16 cellular contexts compared by ENCODE assay signal in genomic region chrX:113548308-113549015, GRCh38.
DNase-seq lines count a peak whose midpoint lies in the region; ATAC-seq and TF ChIP-seq lines count a peak whose summit lies in the region.
"Had no signal": no experiment of that assay in that cellular context is flagged by ENCODE, and none has a peak within 500 bp of the region (broad histone marks: within the 10 kb centered on the region; RNA-seq: fewer than 3 reads in every experiment).

No MANE protein-coding gene starts in this region.

- no peak overlapping the region for H3K23ac ChIP-seq in IMR-90 (ENCODE audit: low read depth, low read length)

- H4K5ac ChIP-seq in IMR-90 (ENCODE audit: low read depth, low read length): no peak overlapping the region

- H2BK20ac ChIP-seq in IMR-90 (ENCODE audit: low read depth, low read length): no peak overlapping the region

- H3K4me2 ChIP-seq in IMR-90 (ENCODE audit: low read depth, low read length): no peak overlapping the region

- no TSS peak for BruUV-seq in IMR-90 (replicated peaks; lab: Mats Ljungman, UMichigan)

- H3K4me1 ChIP-seq in IMR-90 (ENCODE audit: control insufficient read depth, insufficient read depth, low read length): no peaks in the 10 kb centered on the region
- peaks cover 4% of the 10 kb centered on the region for H3K4me1 ChIP-seq in NT2/D1 (ENCODE audit: insufficient read depth, insufficient read length)
- no peaks in the 10 kb centered on the region for H3K4me1 ChIP-seq in colonic mucosa
- H3K4me1 ChIP-seq: Caco-2 had no signal

- no peaks in the 10 kb centered on the region for H3K36me3 Mint-ChIP-seq in T-helper 2 cell treated with Interferon-gamma antibody and Interleukin-4, amounts not matched to agents 5 μg/mL and 100 μg/mL, for 36 hours (ENCODE audit: low read depth)

- H3K4me3 ChIP-seq in IMR-90 (ENCODE audit: insufficient read depth, low read depth, low read length) (no peak overlapping the region), NT2/D1 (ENCODE audit: insufficient read length, low read depth) (no peak overlapping the region), colonic mucosa (no peak overlapping the region)
- H3K4me3 ChIP-seq: MG63 had no signal

- H4K8ac ChIP-seq in IMR-90 (ENCODE audit: low read depth in 2 of 2, low read length in 2 of 2): no peak overlapping the region

- no peak for TF ChIP-seq POLR2A in IMR-90 (IDR thresholded peaks at IDR 0.05; ENCODE audit: low read depth, low read length)

- H2AK9ac ChIP-seq in IMR-90 (replicated peaks; ENCODE audit: low read depth, low read length, poor library complexity): no peak overlapping the region

- no CpG with 5 or more reads among the region's 2 CpGs for WGBS in IMR-90 (ENCODE audit: extremely low coverage in 2 of 2, insufficient read length in 1 of 2), 2 experiments

- no peak overlapping the region for H2BK5ac ChIP-seq in IMR-90 (ENCODE audit: low read depth, low read length, poor library complexity, severe bottlenecking)

- in situ Hi-C loops in IMR-90 (cut with MboI; ENCODE audit: low sequenced_read_pairs): no loop called here

- no peaks in the 10 kb centered on the region for H3K4me1 Mint-ChIP-seq in T-helper 2 cell treated with Interferon-gamma antibody and Interleukin-4, amounts not matched to agents 5 μg/mL and 100 μg/mL, for 36 hours (ENCODE audit: low read depth)

- peak overlapping the region; percentile 23 for H2AFZ ChIP-seq in IMR-90 (replicated peaks; ENCODE audit: low read length, poor library complexity)

- no peak overlapping the region for H3K56ac ChIP-seq in IMR-90 (ENCODE audit: extremely low read depth, insufficient read depth, low read length)

- H3K36me3 ChIP-seq in IMR-90 (ENCODE audit: control insufficient read depth, insufficient read depth, low read length) (no peaks in the 10 kb centered on the region), NT2/D1 (ENCODE audit: insufficient read depth, insufficient read length, low read length) (no peaks in the 10 kb centered on the region), colonic mucosa (no peaks in the 10 kb centered on the region)
- H3K36me3 ChIP-seq: MG63 had no signal

- no peak overlapping the region for H2BK15ac ChIP-seq in IMR-90 (ENCODE audit: low read depth, low read length)

- intact Hi-C loops in IMR-90 (cut with micrococcal nuclease) (no loop called here), head of caudate nucleus (cut with DNase I) (no loop called here), colonic mucosa (cut with DNase I) (no loop called here)

- H3K27ac ChIP-seq in IMR-90 (ENCODE audit: insufficient read depth, low read length): no peak overlapping the region
- H3K27ac ChIP-seq in colonic mucosa: no peak overlapping the region

- no peak overlapping the region for H3K18ac ChIP-seq in IMR-90 (ENCODE audit: low read depth, low read length)

- H4K91ac ChIP-seq in IMR-90 (ENCODE audit: insufficient read depth, low read depth, low read length): no peak overlapping the region

- H3K79me1 ChIP-seq in IMR-90 (ENCODE audit: low read depth in 1 of 2, low read length in 2 of 2): no peaks in the 10 kb centered on the region

- H3K27ac Mint-ChIP-seq in T-helper 2 cell treated with Interferon-gamma antibody and Interleukin-4, amounts not matched to agents 5 μg/mL and 100 μg/mL, for 36 hours: no peak overlapping the region

- H3K9ac ChIP-seq in IMR-90 (ENCODE audit: low read depth, low read length) (no peak overlapping the region), NT2/D1 (ENCODE audit: insufficient read length, low read depth) (no peak overlapping the region), colonic mucosa (ENCODE audit: low read depth in 2 of 2, low read length in 2 of 2) (no peak overlapping the region)

- no peaks in the 10 kb centered on the region for H3K9me1 ChIP-seq in IMR-90 (ENCODE audit: insufficient read depth, low read length)

- no peak for TF ChIP-seq CTCF in IMR-90 (conservative IDR thresholded peaks at IDR 0.05; ENCODE audit: low read depth, low read length)
- TF ChIP-seq CTCF in colonic mucosa (IDR thresholded peaks at IDR 0.05): no peak

- H3K4ac ChIP-seq in IMR-90 (ENCODE audit: low read depth, low read length): no peak overlapping the region

- no peak overlapping the region for H3K14ac ChIP-seq in IMR-90 (replicated peaks; ENCODE audit: low read depth, low read length)

- no peaks in the 10 kb centered on the region for H3K27me3 Mint-ChIP-seq in T-helper 2 cell treated with Interferon-gamma antibody and Interleukin-4, amounts not matched to agents 5 μg/mL and 100 μg/mL, for 36 hours (ENCODE audit: low read depth)

- no peak overlapping the region for H2AK5ac ChIP-seq in IMR-90 (ENCODE audit: low read depth, low read length)

- no peak for ATAC-seq in IMR-90 (ENCODE audit: low read depth)
- ATAC-seq: HepG2, Panc1 had no signal

- CTCF ChIA-PET in IMR-90 (lab: Yijun Ruan, JAX): no interaction called here

- no peaks in the 10 kb centered on the region; the same call in 1 of the 2 replicates for H3K9me3 ChIP-seq in IMR-90 (ENCODE audit: control insufficient read depth, insufficient read depth, low read length)
- H3K9me3 ChIP-seq in NT2/D1 (ENCODE audit: insufficient read depth, low read length): no peaks in the 10 kb centered on the region
- H3K9me3 ChIP-seq in colonic mucosa: no peaks in the 10 kb centered on the region
- H3K9me3 ChIP-seq: Caco-2, MG63 had no signal

- no peak overlapping the region for H3K4me3 Mint-ChIP-seq in T-helper 2 cell treated with Interferon-gamma antibody and Interleukin-4, amounts not matched to agents 5 μg/mL and 100 μg/mL, for 36 hours

- POLR2A ChIA-PET in IMR-90 (lab: Charles Lee; ENCODE audit: unreplicated experiment): no interaction called here

- no peak for TF ChIP-seq RAD21 in IMR-90 (IDR thresholded peaks at IDR 0.05; ENCODE audit: low read length)

- dilution Hi-C loops in IMR-90 (cut with HindIII; ENCODE audit: low sequenced_read_pairs, unreplicated experiment): no loop called here

- H3K27me3 ChIP-seq in IMR-90 (ENCODE audit: control insufficient read depth, insufficient read depth, low read length): peaks cover 2% of the 10 kb centered on the region; the same call in 1 of the 2 replicates
- no peaks in the 10 kb centered on the region for H3K27me3 ChIP-seq in NT2/D1 (ENCODE audit: insufficient read depth, insufficient read length)
- no peaks in the 10 kb centered on the region for H3K27me3 ChIP-seq in colonic mucosa
- H3K27me3 ChIP-seq: MG63 had no signal

- H4K20me1 ChIP-seq in IMR-90 (ENCODE audit: insufficient read depth, low read length): no peaks in the 10 kb centered on the region

- DNase-seq in IMR-90 (no peak), NT2/D1 (ENCODE audit: low read depth, low spot score) (peak; percentile 11), iPS-NIHi11 (ENCODE audit: low spot score) (peak; percentile 37), epidermal melanocyte (ENCODE audit: insufficient read length, low spot score) (no peak), head of caudate nucleus (no peak), colonic mucosa (no peak)
- DNase-seq in T-helper 2 cell treated with Interferon-gamma antibody and Interleukin-4, amounts not matched to agents 5 μg/mL and 100 μg/mL, for 36 hours (ENCODE audit: low spot score): no peak
- DNase-seq: Caco-2, Karpas-422, MG63, NCI-H1092 treated with DMSO at 0.1 percent for 48 hours, NCI-H187, NCI-H226, NCI-H774 had no signal

- H2BK120ac ChIP-seq in IMR-90 (ENCODE audit: low read depth, low read length): no peak overlapping the region

- H3K9me3 Mint-ChIP-seq in T-helper 2 cell treated with Interferon-gamma antibody and Interleukin-4, amounts not matched to agents 5 μg/mL and 100 μg/mL, for 36 hours: peaks cover 6% of the 10 kb centered on the region

TF ChIP-seq in IMR-90, 13 proteins besides CTCF, POLR2A, EP300 and RAD21:
- TF ChIP-seq CHD1 (IDR thresholded peaks at IDR 0.05; ENCODE audit: low read depth, low read length): no peak
- no peak for TF ChIP-seq FOS (IDR thresholded peaks at IDR 0.05; ENCODE audit: low read depth, low read length)
- TF ChIP-seq MXI1 (IDR thresholded peaks at IDR 0.05; ENCODE audit: borderline replicate concordance, low read depth, low read length): no peak
- TF ChIP-seq RCOR1 (IDR thresholded peaks at IDR 0.05; ENCODE audit: insufficient replicate concordance, low read length): no peak

Comparison
In these comparisons a context has a peak if more than half of its experiments do, and no peak if none do; other contexts are left out.
1. DNase-seq: peak in NT2/D1 (single experiment) and iPS-NIHi11 (single experiment); none in IMR-90 (single experiment), epidermal melanocyte (single experiment), head of caudate nucleus (0 of 42), colonic mucosa (single experiment) and T-helper 2 cell treated with Interferon-gamma antibody and Interleukin-4, amounts not matched to agents 5 μg/mL and 100 μg/mL, for 36 hours (single experiment).